Comparison of ENCODE assay signal across 9 cellular contexts in genomic region chr15:57559875-57560274, GRCh38. TPM values are rescaled to one million over a fixed set of nuclear protein-coding genes. Genes with fewer than 3 reads are reported as not detected.
DNase-seq lines count a peak whose midpoint lies in the region; TF ChIP-seq lines count a peak whose summit lies in the region.
"Had no signal": no experiment of that assay in that cellular context is flagged by ENCODE, and none has a peak within 500 bp of the region (broad histone marks: within the 10 kb centered on the region; RNA-seq: fewer than 3 reads in every experiment).

No MANE protein-coding gene starts in this region.

- DNase-seq in NCI-H1092 (lab: John Stamatoyannopoulos, UW) (peak; percentile 10), NCI-H1092 treated with DMSO at 0.1 percent for 48 hours (lab: John Stamatoyannopoulos, UW) (no peak), NAMALWA (ENCODE audit: low spot score) (peak; percentile 74), colonic mucosa (peak; percentile 94), lung microvascular endothelial cell (ENCODE audit: low read depth in 2 of 2) (peak; percentile 53 to 73), NCI-H2171 (lab: John Stamatoyannopoulos, UW) (no peak)
- DNase-seq in activated CD4-positive, alpha-beta T cell treated with anti-CD3 and anti-CD28 coated beads for 24 hours (ENCODE audit: low read depth in 2 of 2): peak; percentile 59 to 73
- DNase-seq in stimulated activated CD8-positive, alpha-beta memory T cell treated with anti-CD3 and anti-CD28 coated beads, Interleukin-15, amount 100 ng/mL, for 1 hour (ENCODE audit: low read depth): peak; percentile 54

- peak overlapping the region; percentile 54 for H3K27ac ChIP-seq in colonic mucosa
- H3K27ac ChIP-seq: BLaER1 had no signal

- peak; percentile 88 for TF ChIP-seq CTCF in colonic mucosa (IDR thresholded peaks at IDR 0.05)

- H3K27me3 ChIP-seq in colonic mucosa: no peaks in the 10 kb centered on the region
- H3K27me3 ChIP-seq: BLaER1 had no signal

- no peaks in the 10 kb centered on the region for H3K9me3 ChIP-seq in colonic mucosa
- H3K9me3 ChIP-seq: BLaER1 had no signal

- H3K9ac ChIP-seq in colonic mucosa (ENCODE audit: low read depth in 2 of 2, low read length in 2 of 2): peak overlapping the region in 1 of 2 donors; percentile 52
- H3K9ac ChIP-seq: BLaER1 had no signal

- H3K4me1 ChIP-seq in colonic mucosa: no peaks in the 10 kb centered on the region

- intact Hi-C loops in colonic mucosa (cut with DNase I): loop anchor here (2.0 to 10.0 kb wide), 4 partner anchors 51 to 505 kb away; partner anchors contain the start of gene ALDH1A2

- H3K4me3 ChIP-seq in colonic mucosa: no peak overlapping the region
- H3K4me3 ChIP-seq: BLaER1 had no signal

- H3K36me3 ChIP-seq in colonic mucosa: no peaks in the 10 kb centered on the region
- H3K36me3 ChIP-seq: BLaER1 had no signal

RNA-seq across cellular contexts. Expression of gene MYZAP, which starts 31.8 kb away (rescaled TPM):
- total RNA-seq in colonic mucosa: 10 to 100 TPM; 11.7 to 12.2 TPM
- 49.7 and 86.3 TPM in 2 replicates for total RNA-seq in lung microvascular endothelial cell

Comparison
In these comparisons a context has a peak if more than half of its experiments do, and no peak if none do; other contexts are left out.
1. DNase-seq: peak in NCI-H1092 (single experiment), NAMALWA (single experiment), activated CD4-positive, alpha-beta T cell treated with anti-CD3 and anti-CD28 coated beads for 24 hours (2 of 2), colonic mucosa (single experiment), lung microvascular endothelial cell (2 of 2) and stimulated activated CD8-positive, alpha-beta memory T cell treated with anti-CD3 and anti-CD28 coated beads, Interleukin-15, amount 100 ng/mL, for 1 hour (single experiment); none in NCI-H1092 treated with DMSO at 0.1 percent for 48 hours (single experiment) and NCI-H2171 (single experiment).